Comparison of ENCODE assay signal across 8 cellular contexts in the genomic region with DNA sequence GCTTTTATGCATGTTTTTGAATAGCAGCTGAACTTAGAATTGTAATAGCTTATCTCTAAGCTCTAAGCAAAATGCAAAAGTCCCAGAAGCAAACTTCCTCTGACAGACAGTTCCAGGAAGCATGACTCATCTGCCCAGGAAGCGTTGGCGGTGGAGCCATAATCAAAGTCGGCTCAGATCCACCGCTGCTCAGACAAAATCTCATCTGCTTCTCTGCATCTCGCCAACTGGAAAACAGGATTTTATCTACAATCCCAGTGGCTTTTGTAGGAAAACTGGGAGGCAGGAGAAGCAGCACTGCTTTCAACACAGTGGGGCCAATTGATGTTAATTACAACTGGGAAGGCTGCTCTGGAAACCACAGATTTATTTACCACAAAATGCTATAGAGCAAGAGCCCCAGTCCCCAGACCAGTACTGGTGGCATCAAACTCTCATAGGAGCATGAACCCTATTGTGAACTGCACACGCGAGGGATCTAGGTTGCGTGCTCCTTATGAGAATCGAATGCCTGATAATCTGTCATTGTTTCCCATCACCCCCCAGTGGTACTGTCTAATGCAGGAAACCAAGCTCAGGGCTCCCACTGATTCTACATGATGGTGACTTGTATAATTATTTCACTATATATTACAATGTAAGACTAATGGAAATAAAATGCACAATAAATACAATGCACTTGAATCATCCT.
DNase-seq lines count a peak whose midpoint lies in the region; ATAC-seq and TF ChIP-seq lines count a peak whose summit lies in the region.

No MANE protein-coding gene starts in this region.

- no peak for TF ChIP-seq CTCF in CD14-positive monocyte (IDR thresholded peaks at IDR 0.05)
- no peak for TF ChIP-seq CTCF in activated CD8-positive, alpha-beta T cell treated with anti-CD3 and anti-CD28 coated beads for 36 hours (IDR thresholded peaks at IDR 0.05)

- H3K9me3 Mint-ChIP-seq in CD14-positive monocyte, result no peaks in the 10 kb centered on the region
- H3K9me3 Mint-ChIP-seq in activated CD8-positive, alpha-beta T cell treated with anti-CD3 and anti-CD28 coated beads for 36 hours, result no peaks in the 10 kb centered on the region

- H3K27ac ChIP-seq in muscle layer of duodenum (ENCODE audit: low read length), result peak overlapping the region; percentile 66

- no peaks in the 10 kb centered on the region for H3K27me3 ChIP-seq in muscle layer of duodenum (ENCODE audit: low read depth, low read length)

- H3K4me1 ChIP-seq in muscle layer of duodenum (ENCODE audit: control insufficient read depth in 1 of 2, insufficient read depth in 2 of 2, low read length in 2 of 2), result peaks cover 11 to 15% of the 10 kb centered on the region in 2 donors

- ATAC-seq in activated CD8-positive, alpha-beta T cell treated with anti-CD3 and anti-CD28 coated beads for 36 hours, result peak; percentile 32
- no peak for ATAC-seq in HG02981 (IDR thresholded peaks at IDR 0.05; ENCODE audit: unreplicated experiment)
- no peak for ATAC-seq in GM21381 (IDR thresholded peaks at IDR 0.05; ENCODE audit: unreplicated experiment)

- H3K9me3 ChIP-seq in muscle layer of duodenum (ENCODE audit: control insufficient read depth in 1 of 2, low read length in 2 of 2), result no peaks in the 10 kb centered on the region

- CTCF ChIA-PET in activated CD8-positive, alpha-beta T cell treated with anti-CD3 and anti-CD28 coated beads for 36 hours (lab: Charles Lee), result interaction anchor here (0.6 to 1.5 kb wide), 6 partner anchors 9 to 202 kb away, joined by 3 to 4 read pairs (median 3); no protein-coding TSS in a partner anchor

- peaks cover 0 to 3% of the 10 kb centered on the region in 2 donors for H3K36me3 Mint-ChIP-seq in CD14-positive monocyte
- peaks cover 3% of the 10 kb centered on the region for H3K36me3 Mint-ChIP-seq in activated CD8-positive, alpha-beta T cell treated with anti-CD3 and anti-CD28 coated beads for 36 hours (ENCODE audit: low read depth)

- H3K4me3 Mint-ChIP-seq in CD14-positive monocyte, result peak overlapping the region; percentile 47 to 71
- H3K4me3 Mint-ChIP-seq in activated CD8-positive, alpha-beta T cell treated with anti-CD3 and anti-CD28 coated beads for 36 hours, result peak overlapping the region; percentile 71

- H3K4me3 ChIP-seq in muscle layer of duodenum (ENCODE audit: low read depth in 1 of 2, low read length in 2 of 2), result peak overlapping the region in 1 of 2 donors; percentile 22

- H3K4me1 Mint-ChIP-seq in CD14-positive monocyte, result peaks cover 75% of the 10 kb centered on the region
- peaks cover 82% of the 10 kb centered on the region for H3K4me1 Mint-ChIP-seq in activated CD8-positive, alpha-beta T cell treated with anti-CD3 and anti-CD28 coated beads for 36 hours (ENCODE audit: low read depth)

- H3K27me3 Mint-ChIP-seq in CD14-positive monocyte (ENCODE audit: low read depth in 3 of 3), result peaks cover 0 to 2% (median 0%) of the 10 kb centered on the region in 3 donors
- H3K27me3 Mint-ChIP-seq in activated CD8-positive, alpha-beta T cell treated with anti-CD3 and anti-CD28 coated beads for 36 hours, result no peaks in the 10 kb centered on the region

- peak; percentile 81 for DNase-seq in CD14-positive monocyte (ENCODE audit: low spot score)
- DNase-seq in LoVo (ENCODE audit: low spot score), result peak; percentile 59
- peak; percentile 97 for DNase-seq in activated CD8-positive, alpha-beta T cell treated with anti-CD3 and anti-CD28 coated beads for 36 hours
- DNase-seq in effector CD4-positive, alpha-beta T cell, result peak; percentile 71
- DNase-seq in stimulated activated CD8-positive, alpha-beta memory T cell treated with anti-CD3 and anti-CD28 coated beads, Interleukin-4, amount 100 ng/mL, for 4 hours (ENCODE audit: low read depth in 2 of 2, low spot score in 1 of 2), result peak; percentile 81 to 87

- H3K36me3 ChIP-seq in muscle layer of duodenum (ENCODE audit: control insufficient read depth in 1 of 2, insufficient read depth in 2 of 2, low read length in 2 of 2), result peaks cover 0 to 12% of the 10 kb centered on the region in 2 donors

- POLR2A ChIA-PET in activated CD8-positive, alpha-beta T cell treated with anti-CD3 and anti-CD28 coated beads for 36 hours (lab: Charles Lee), result interaction anchor here (0.6 to 1.5 kb wide), 6 partner anchors 13 to 200 kb away, joined by 3 to 6 read pairs (median 4); no protein-coding TSS in a partner anchor

- intact Hi-C loops in CD14-positive monocyte (cut with micrococcal nuclease), result loop anchor here (5.0 to 10.0 kb wide), 3 partner anchors 115 to 178 kb away; a partner anchor contains a TSS
- intact Hi-C loops in activated CD8-positive, alpha-beta T cell treated with anti-CD3 and anti-CD28 coated beads for 36 hours (cut with micrococcal nuclease), result loop anchor here (1.0 to 5.0 kb wide), 2 partner anchors 27 to 113 kb away; no protein-coding TSS in a partner anchor

- H3K27ac Mint-ChIP-seq in CD14-positive monocyte, result peak overlapping the region; percentile 87 to 96 (median 92)
- peak overlapping the region; percentile 94 for H3K27ac Mint-ChIP-seq in activated CD8-positive, alpha-beta T cell treated with anti-CD3 and anti-CD28 coated beads for 36 hours
